In the genomic region with DNA sequence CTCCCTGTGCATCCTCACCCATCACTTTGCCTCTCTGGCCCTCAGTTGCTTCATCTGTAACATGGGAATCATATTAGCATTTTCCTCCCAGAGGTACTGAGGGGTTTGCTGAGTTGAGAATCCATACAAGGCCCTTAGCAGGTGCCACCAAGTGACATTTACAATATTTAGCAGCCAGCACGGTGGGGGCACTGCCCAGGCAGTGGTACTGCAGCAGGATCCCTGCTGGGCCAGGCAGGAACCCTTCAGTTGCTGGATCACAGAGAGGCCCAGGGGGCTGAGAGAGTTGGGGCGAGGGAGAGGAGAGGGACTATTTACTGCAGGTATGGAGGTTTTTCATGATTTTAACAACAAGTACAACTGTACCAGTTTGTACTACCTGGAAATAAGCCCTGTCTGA, we compare ENCODE assay signal across 35 cellular contexts.
DNase-seq lines count a peak whose midpoint lies in the region; ATAC-seq, FAIRE-seq and TF ChIP-seq lines count a peak whose summit lies in the region.
"Had no signal": no experiment of that assay in that cellular context is flagged by ENCODE, and none has a peak within 500 bp of the region (broad histone marks: within the 10 kb centered on the region; RNA-seq: fewer than 3 reads in every experiment).

No MANE protein-coding gene starts in this region.

- no peak for FAIRE-seq in HepG2 (lab: Jason Lieb, UNC)
- FAIRE-seq: A204.1, A549, D721Med had no signal

- H3K4me2 ChIP-seq in HepG2 (ENCODE audit: low read depth, low read length): no peak overlapping the region
- H3K4me2 ChIP-seq: A549; BLaER1; BLaER1 treated with 17β-estradiol and CSF1 and Interleukin-3, amounts not matched to agents 10 nM and 100 nM had no signal

- ATAC-seq in HepG2 (no peak), HG02642 (IDR thresholded peaks at IDR 0.05; ENCODE audit: poor library complexity, unreplicated experiment) (no peak)
- ATAC-seq: A549; CD8-positive, alpha-beta T cell had no signal

- intact Hi-C loops in posterior vena cava (cut with DNase I) (no loop called here), HepG2 (cut with micrococcal nuclease; ENCODE audit: unreplicated experiment) (no loop called here)

- CTCF ChIA-PET in HEK293 (lab: Yijun Ruan, JAX) (interaction anchor here (0.5 kb wide), 1 partner anchor 230 kb away, joined by 3 read pairs; no protein-coding TSS in a partner anchor), HepG2 (lab: Yijun Ruan, JAX; ENCODE audit: low intra/inter-chr PET ratio, low total read pairs) (no interaction called here)

- H3K4me3 ChIP-seq in H7 (ENCODE audit: insufficient read depth, low read depth, low read length) (no peak overlapping the region), HEK293 (ENCODE audit: low read depth, low read length) (no peak overlapping the region), HepG2 (replicated peaks in 1 of 3; ENCODE audit: insufficient read depth in 1 of 3, low read depth in 2 of 3, low read length in 3 of 3) (no peak overlapping the region)
- H3K4me3 ChIP-seq: A549; BLaER1; BLaER1 treated with 17β-estradiol and CSF1 and Interleukin-3, amounts not matched to agents 10 nM and 100 nM had no signal

- in situ Hi-C loops in HepG2 (cut with HindIII; ENCODE audit: extremely low pct_ligation_motif_present, low pct_unique_long_range_greater_than_20kb): no loop called here

- H3K9ac ChIP-seq in HepG2 (ENCODE audit: insufficient read depth, low read depth, low read length): no peak overlapping the region
- H3K9ac ChIP-seq: BLaER1; BLaER1 treated with 17β-estradiol and CSF1 and Interleukin-3, amounts not matched to agents 10 nM and 100 nM had no signal

- no peak for TF ChIP-seq POLR2A in HepG2 (IDR thresholded peaks at IDR 0.05; ENCODE audit: insufficient read depth in 1 of 2, low read depth in 2 of 2, low read length in 2 of 2)

- TF ChIP-seq CTCF in HEK293 (tag by site-specific recombination; IDR thresholded peaks at IDR 0.05): no peak
- no peak for TF ChIP-seq CTCF in HepG2 (CRISPR knock-in tag; IDR thresholded peaks at IDR 0.05)

- TF ChIP-seq EP300 in HepG2 (IDR thresholded peaks at IDR 0.05; ENCODE audit: low read depth in 2 of 2, low read length in 2 of 2): no peak
- no peak for TF ChIP-seq EP300 in HepG2 (CRISPR knock-in tag; IDR thresholded peaks at IDR 0.05; ENCODE audit: borderline replicate concordance)

- H3K9me3 ChIP-seq in HEK293 (ENCODE audit: control insufficient read depth, insufficient read depth, low read depth, low read length) (no peaks in the 10 kb centered on the region), HepG2 (ENCODE audit: low read length) (no peaks in the 10 kb centered on the region)
- H3K9me3 ChIP-seq: A549; BE2C; BLaER1; BLaER1 treated with 17β-estradiol and CSF1 and Interleukin-3, amounts not matched to agents 10 nM and 100 nM; Caco-2 had no signal

- 0% methylated on average over 2 of the region's 2 CpGs for WGBS in HepG2 (ENCODE audit: low lambda C conversion rate)

- H3K36me3 ChIP-seq in H7 (replicated peaks; ENCODE audit: control insufficient read depth, insufficient read depth, low read length): no peaks in the 10 kb centered on the region
- H3K36me3 ChIP-seq in HEK293 (ENCODE audit: control insufficient read depth in 2 of 2, insufficient read depth in 1 of 2, low read length in 2 of 2): no peaks in the 10 kb centered on the region
- no peaks in the 10 kb centered on the region for H3K36me3 ChIP-seq in HepG2 (replicated peaks in 1 of 2; ENCODE audit: control insufficient read depth in 1 of 2, insufficient read depth in 2 of 2, low read length in 2 of 2)
- H3K36me3 ChIP-seq: BE2C; BLaER1; BLaER1 treated with 17β-estradiol and CSF1 and Interleukin-3, amounts not matched to agents 10 nM and 100 nM had no signal

- no peaks in the 10 kb centered on the region for H3K79me2 ChIP-seq in HepG2 (ENCODE audit: insufficient read depth, low read length)

- H3K27me3 ChIP-seq in H7 (ENCODE audit: control insufficient read depth, insufficient read depth, low read length) (no peaks in the 10 kb centered on the region), HepG2 (ENCODE audit: control insufficient read depth in 1 of 2, insufficient read depth in 2 of 2, low read length in 2 of 2) (peaks cover 2 to 46% of the 10 kb centered on the region in 2 experiments; a peak in 3 of 5 replicates)
- H3K27me3 ChIP-seq: BE2C, BLaER1 had no signal

- BruUV-seq in HepG2 (replicated peaks; lab: Mats Ljungman, UMichigan): no TSS peak

- peak in 2 of 3 experiments; percentile 13 to 39 for DNase-seq in NCI-H1417 (lab: John Stamatoyannopoulos, UW)
- no peak for DNase-seq in NCI-H1417 treated with DMSO at 0.1 percent for 48 hours (lab: John Stamatoyannopoulos, UW)
- peak; percentile 23 for DNase-seq in H7
- DNase-seq in posterior vena cava (ENCODE audit: low spot score): peak; percentile 30
- DNase-seq in NCI-H146 treated with DMSO at 0.1 percent for 48 hours (lab: John Stamatoyannopoulos, UW; ENCODE audit: unreplicated experiment): no peak
- DNase-seq in HepG2 (ENCODE audit: low spot score): no peak
- DNase-seq: 8988T; ACHN; AML-193; BE2C; C1 segment of cervical spinal cord; Caco-2; Calu3; CD4-positive, alpha-beta memory T cell; CD4-positive, alpha-beta T cell; CD4-positive, CD25-positive, alpha-beta regulatory T cell; CD8-positive, alpha-beta memory T cell; CD8-positive, alpha-beta T cell; COR-L47; DMS 273 treated with DMSO at 0.1 percent for 48 hours; DMS153; DMS53; DMS79; DMS79 treated with DMSO at 0.1 percent for 48 hours; DND-41; EL had no signal

- H2AFZ ChIP-seq in HepG2 (ENCODE audit: low read length): no peak overlapping the region

- H3K4me1 ChIP-seq in HEK293 (ENCODE audit: control insufficient read depth, insufficient read depth, low read length): no peaks in the 10 kb centered on the region; the same call in 1 of the 2 replicates
- no peaks in the 10 kb centered on the region for H3K4me1 ChIP-seq in HepG2 (ENCODE audit: insufficient read depth, low read length)
- H3K4me1 ChIP-seq: A549, Caco-2 had no signal

- no peaks in the 10 kb centered on the region for H4K20me1 ChIP-seq in HepG2 (ENCODE audit: insufficient read depth, low read length)
- H4K20me1 ChIP-seq: BLaER1 had no signal

- POLR2A ChIA-PET in HEK293 (lab: Yijun Ruan, JAX) (no interaction called here), HepG2 (lab: Yijun Ruan, JAX) (no interaction called here)

- H3K27ac ChIP-seq in HEK293 (ENCODE audit: extremely low read depth, low read depth, low read length) (no peak overlapping the region), HepG2 (ENCODE audit: extremely low read length, insufficient read depth, low read length) (no peak overlapping the region)
- H3K27ac ChIP-seq: 22Rv1; A549; BLaER1; BLaER1 treated with 17β-estradiol and CSF1 and Interleukin-3, amounts not matched to agents 10 nM and 100 nM; C4-2B had no signal

- no peak for TF ChIP-seq RAD21 in HepG2 (CRISPR knock-in tag; IDR thresholded peaks at IDR 0.05)

TF ChIP-seq in HEK293, 187 proteins besides CTCF, POLR2A, EP300 and RAD21:
- TF ChIP-seq ZNF311 (tag by site-specific recombination; IDR thresholded peaks at IDR 0.05; ENCODE audit: borderline replicate concordance) (no peak), ZNF639 (tag by site-specific recombination; IDR thresholded peaks at IDR 0.05) (no peak), ZIC2 (tag by site-specific recombination; IDR thresholded peaks at IDR 0.05) (peak; percentile 91), ZFP41 (tag by site-specific recombination; IDR thresholded peaks at IDR 0.05; ENCODE audit: borderline replicate concordance) (no peak), ZNF138 (tag by site-specific recombination; IDR thresholded peaks at IDR 0.05; ENCODE audit: borderline replicate concordance) (no peak)

TF ChIP-seq in HepG2, 621 proteins besides CTCF, POLR2A, EP300 and RAD21:
- TF ChIP-seq ZNF777 (CRISPR knock-in tag; IDR thresholded peaks at IDR 0.05) (no peak), SP1 (IDR thresholded peaks at IDR 0.05) (no peak), SP1 (CRISPR knock-in tag; IDR thresholded peaks at IDR 0.05) (no peak), KLF15 (CRISPR knock-in tag; IDR thresholded peaks at IDR 0.05; ENCODE audit: borderline replicate concordance) (no peak), ZNF567 (CRISPR knock-in tag; IDR thresholded peaks at IDR 0.05; ENCODE audit: borderline replicate concordance) (no peak), ZBTB3 (CRISPR knock-in tag; IDR thresholded peaks at IDR 0.05; ENCODE audit: borderline replicate concordance, low read depth) (no peak), THYN1 (CRISPR knock-in tag; IDR thresholded peaks at IDR 0.05; ENCODE audit: borderline replicate concordance, low read depth) (no peak), RFXAP (CRISPR knock-in tag; IDR thresholded peaks at IDR 0.05; ENCODE audit: borderline replicate concordance) (no peak), KDM5B (CRISPR knock-in tag; IDR thresholded peaks at IDR 0.05; ENCODE audit: borderline replicate concordance) (no peak), ZNF207 (IDR thresholded peaks at IDR 0.05; ENCODE audit: borderline replicate concordance) (no peak), NFYB (CRISPR knock-in tag; IDR thresholded peaks at IDR 0.05) (no peak)
TF ChIP-seq in HepG2: peak in this region for 0.

Comparison
In these comparisons a context has a peak if more than half of its experiments do, and no peak if none do; other contexts are left out.
1. DNase-seq: peak in NCI-H1417 (2 of 3), H7 (single experiment) and posterior vena cava (single experiment); none in NCI-H1417 treated with DMSO at 0.1 percent for 48 hours (single experiment), NCI-H146 treated with DMSO at 0.1 percent for 48 hours (single experiment) and HepG2 (single experiment).